In genomic region chr21:42967616-42968015, GRCh38 we compare ENCODE assay signal across 15 cellular contexts. TPM values are rescaled to one million over a fixed set of nuclear protein-coding genes. Genes with fewer than 3 reads are reported as not detected.
"Had no signal": no experiment of that assay in that cellular context is flagged by ENCODE, and none has a peak within 500 bp of the region (broad histone marks: within the 10 kb centered on the region; RNA-seq: fewer than 3 reads in every experiment).

No MANE protein-coding gene starts in this region.

RNA-seq across cellular contexts. Expression of gene ERVH48-1, which starts 42.2 kb away (rescaled TPM):
- total RNA-seq: chondrocyte, colonic mucosa, dermis microvascular lymphatic vessel endothelial cell, esophagus mucosa, fibroblast of lung, gastrocnemius medialis, glomerular endothelial cell, kidney epithelial cell, left cardiac atrium, left lung, left ventricle myocardium superior, lower leg skin, lower lobe of right lung, lung microvascular endothelial cell, mucosa of gallbladder had no signal
